Comparison of ENCODE assay signal across 8 cellular contexts in the genomic region with DNA sequence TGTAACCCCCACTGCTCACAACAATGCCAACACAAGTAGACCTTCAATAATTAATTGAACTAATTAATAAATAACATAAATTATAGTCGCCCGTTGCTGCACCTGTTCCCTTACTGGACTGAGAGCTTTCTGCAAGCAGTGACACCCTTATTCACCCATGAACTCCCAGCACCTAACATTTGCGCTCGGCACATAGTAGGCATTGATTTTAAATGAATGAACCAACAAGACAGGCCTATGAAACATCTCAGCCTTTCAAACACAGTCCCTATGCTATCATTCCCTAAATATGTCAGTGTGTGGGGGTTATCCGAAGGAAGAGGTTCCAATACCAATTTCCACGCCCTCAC. TPM values are rescaled to one million over a fixed set of nuclear protein-coding genes. Genes with fewer than 3 reads are reported as not detected.
DNase-seq lines count a peak whose midpoint lies in the region; ATAC-seq and TF ChIP-seq lines count a peak whose summit lies in the region.

No MANE protein-coding gene starts in this region.

- H3K9me3 ChIP-seq in GM23248 (ENCODE audit: low read depth) (no peaks in the 10 kb centered on the region), right cardiac atrium (ENCODE audit: control insufficient read depth, low read length) (no peaks in the 10 kb centered on the region), skeletal muscle tissue (ENCODE audit: control insufficient read depth in 3 of 3, low read length in 3 of 3) (no peaks in the 10 kb centered on the region)

- no peaks in the 10 kb centered on the region for H4K20me1 ChIP-seq in GM23248 (ENCODE audit: insufficient read depth)

- H3K4me1 ChIP-seq in GM23248 (ENCODE audit: insufficient read depth) (peaks cover 23% of the 10 kb centered on the region), right cardiac atrium (ENCODE audit: control insufficient read depth, insufficient read depth, low read length) (peaks cover 7% of the 10 kb centered on the region), skeletal muscle tissue (ENCODE audit: control insufficient read depth in 3 of 3, insufficient read depth in 3 of 3, low read length in 3 of 3) (peaks cover 26 to 33% (median 32%) of the 10 kb centered on the region in 3 donors)

- H3K4me2 ChIP-seq in GM23248 (ENCODE audit: unreplicated experiment) = peak overlapping the region; percentile 91

- no peak for TF ChIP-seq CTCF in WI38 (IDR thresholded peaks at IDR 0.05; ENCODE audit: low read depth, low read length)

- H3K27me3 ChIP-seq in GM23248 (replicated peaks; ENCODE audit: insufficient read depth) (no peaks in the 10 kb centered on the region), right cardiac atrium (ENCODE audit: control insufficient read depth, insufficient read depth) (no peaks in the 10 kb centered on the region), skeletal muscle tissue (ENCODE audit: control insufficient read depth in 3 of 3, insufficient read depth in 3 of 3, low read length in 3 of 3) (no peaks in the 10 kb centered on the region)

- in situ Hi-C loops in GM23248 (cut with MboI) = no loop called here

- H2AFZ ChIP-seq in GM23248 = peak overlapping the region; percentile 85

- intact Hi-C loops in right cardiac atrium (cut with DNase I) = loop anchor here in 1 of 4 donors (10.0 kb wide), 1 partner anchor 55 kb away; no protein-coding TSS in a partner anchor

- H3F3A ChIP-seq in GM23248 (ENCODE audit: insufficient read depth) = 0 out of 2 replicates have a peak, but pooled peaks cover 3% of the 10 kb centered on the region

- no peaks in the 10 kb centered on the region for H3K9me2 ChIP-seq in GM23248 (ENCODE audit: insufficient read depth)

- H3K36me3 ChIP-seq in GM23248 (ENCODE audit: low read depth) (no peaks in the 10 kb centered on the region), skeletal muscle tissue (ENCODE audit: control insufficient read depth in 3 of 3, insufficient read depth in 3 of 3, low read length in 3 of 3) (peaks cover 0 to 1% (median 0%) of the 10 kb centered on the region in 3 donors)

- peaks cover 58% of the 10 kb centered on the region for H3K79me2 ChIP-seq in GM23248 (ENCODE audit: insufficient read depth)

- peak overlapping the region; percentile 60 for H3K27ac ChIP-seq in GM23248
- H3K27ac ChIP-seq in right cardiac atrium (ENCODE audit: low read length) = no peak overlapping the region
- peak overlapping the region; percentile 76 for H3K27ac ChIP-seq in skeletal muscle tissue (ENCODE audit: low read depth, low read length)

- WGBS in GM23248 (ENCODE audit: low coverage in 1 of 2, low lambda C conversion rate in 2 of 2, missing lambda C conversion rate in 2 of 2), 2 experiments = 11 to 13% methylated on average over 6 of the region's 6 CpGs
- WGBS in right cardiac atrium = 34% methylated on average over 6 of the region's 6 CpGs

- DNase-seq in GM23248 = no peak
- DNase-seq in right cardiac atrium = no peak
- no peak for DNase-seq in hippocampal formation (lab: John Stamatoyannopoulos, UW)

- H3K4me3 ChIP-seq in GM23248 = peak overlapping the region; percentile 93
- H3K4me3 ChIP-seq in WI38 (ENCODE audit: low read depth, low read length) = peak overlapping the region; percentile 82
- peak overlapping the region; percentile 92 for H3K4me3 ChIP-seq in right cardiac atrium (ENCODE audit: low read length)
- peak overlapping the region; percentile 71 to 96 (median 88) for H3K4me3 ChIP-seq in skeletal muscle tissue (ENCODE audit: low read length in 3 of 3)

- no peak for ATAC-seq in right cardiac atrium
- ATAC-seq in GM19463 (IDR thresholded peaks at IDR 0.05; ENCODE audit: unreplicated experiment) = no peak
- ATAC-seq in HG03135 (IDR thresholded peaks at IDR 0.05; ENCODE audit: unreplicated experiment) = no peak
- ATAC-seq in HG03442 (IDR thresholded peaks at IDR 0.05; ENCODE audit: unreplicated experiment) = no peak

- H3K9ac ChIP-seq in GM23248 = peak overlapping the region; percentile 89
- H3K9ac ChIP-seq in skeletal muscle tissue (ENCODE audit: low read depth in 1 of 3, low read length in 3 of 3) = peak overlapping the region; percentile 82 to 91 (median 84)

RNA-seq across cellular contexts. Expression of a gene that starts 1.1 kb away (rescaled TPM):
- total RNA-seq in GM23248 (2014; rRNA removed; shearing (Covaris generic)) = 39.0 and 40.6 TPM in 2 replicates
- polyA plus RNA-seq in GM23248 (2016; fragmentation: Nextera tagmentation; extraction: Ambion mirVana) (21.5 and 22.6 TPM in 2 replicates), right cardiac atrium (10.5 TPM)
- total RNA-seq in right cardiac atrium (10 to 100 TPM; 18.0 to 23.6 (median 19.7) TPM), skeletal muscle tissue (35.5 TPM)

RNA-seq across cellular contexts. Expression of a gene that starts 1.3 kb away (rescaled TPM):
- 0.25 and 0.54 TPM in 2 replicates for total RNA-seq in GM23248 (2014; rRNA removed; shearing (Covaris generic))
- polyA plus RNA-seq in GM23248 (2016; fragmentation: Nextera tagmentation; extraction: Ambion mirVana) = 0.63 and 0.76 TPM in 2 replicates
- total RNA-seq in right cardiac atrium = 1 to 10 TPM in 3 of 4 donors, under 1 TPM in 1; 0.92 to 3.5 (median 2.1) TPM
- 0.77 TPM for polyA plus RNA-seq in right cardiac atrium
- total RNA-seq in skeletal muscle tissue = 5.7 TPM
